1 cellular context compared by ENCODE assay signal in the genomic region with DNA sequence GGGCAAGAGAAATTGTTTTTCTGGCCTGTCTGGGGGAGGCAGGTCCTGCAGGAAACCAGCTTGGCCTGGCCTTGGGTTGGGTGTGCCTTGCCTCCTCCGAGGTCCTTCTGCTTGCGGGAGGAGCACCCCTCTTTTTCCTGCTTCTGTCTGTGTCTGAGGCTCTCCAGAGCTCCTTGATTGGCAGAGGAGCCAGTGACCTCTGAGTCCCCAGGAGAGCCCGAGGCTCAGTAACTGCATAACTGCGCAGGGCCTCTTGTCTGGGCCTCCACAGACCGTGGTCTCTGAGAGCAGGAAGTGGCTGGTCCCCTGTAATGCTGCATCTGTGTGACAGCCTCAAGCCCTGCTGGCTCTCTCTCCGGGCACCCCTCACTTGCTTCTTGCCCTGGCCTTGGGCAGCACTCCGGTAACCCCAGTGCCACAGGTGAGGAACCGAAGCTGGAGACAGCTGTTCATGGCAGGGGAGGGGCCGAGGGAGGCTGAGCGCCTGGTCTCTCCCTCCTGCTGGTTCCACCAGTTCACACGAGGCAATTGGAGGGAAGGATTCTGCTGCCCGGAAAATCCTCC.
TF ChIP-seq lines count a peak whose summit lies in the region.

No MANE protein-coding gene starts in this region.

TF ChIP-seq in endothelial cell of umbilical vein, 7 proteins besides CTCF, POLR2A, EP300 and RAD21:
- TF ChIP-seq EZH2 (IDR thresholded peaks at IDR 0.05; ENCODE audit: borderline replicate concordance, low read depth, low read length, severe bottlenecking) (no peak), POLR2AphosphoS5 (IDR thresholded peaks at IDR 0.05; ENCODE audit: insufficient read depth, low read depth, low read length) (peak; percentile 7), MYC (IDR thresholded peaks at IDR 0.05; ENCODE audit: low read depth, low read length) (no peak)
